Comparison of ENCODE assay signal across 8 cellular contexts in the genomic region with DNA sequence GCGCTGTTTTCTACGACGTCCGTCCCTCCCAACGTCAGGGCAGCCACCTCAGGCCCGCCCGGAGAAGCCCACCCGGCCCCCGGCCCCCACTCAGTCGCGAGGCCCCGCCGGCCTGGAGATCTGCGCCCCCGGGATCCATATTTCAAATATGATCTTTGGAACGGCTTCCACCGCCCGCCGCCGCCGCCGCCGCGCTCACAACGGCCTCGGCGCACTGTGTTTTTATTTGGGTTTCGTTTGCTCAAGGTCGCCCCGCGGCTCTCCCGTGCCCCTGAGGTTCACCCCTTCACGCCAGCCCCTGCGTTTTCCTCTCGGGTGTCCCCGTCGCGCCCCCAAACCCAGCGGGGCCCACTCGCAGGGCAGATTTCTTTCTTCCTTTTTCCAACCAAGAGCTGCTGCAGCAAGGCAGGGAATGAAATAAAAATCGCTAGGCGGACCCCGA. TPM values are rescaled to one million over a fixed set of nuclear protein-coding genes. Genes with fewer than 3 reads are reported as not detected.
DNase-seq lines count a peak whose midpoint lies in the region; ATAC-seq and TF ChIP-seq lines count a peak whose summit lies in the region.

No MANE protein-coding gene starts in this region.

- no peaks in the 10 kb centered on the region for H3K9me3 Mint-ChIP-seq in natural killer cell

- H3K4me3 ChIP-seq in ACC112 (ENCODE audit: low read depth, low read length) (peak overlapping the region; percentile 81), Loucy (ENCODE audit: low read length, poor library complexity, severe bottlenecking) (peak overlapping the region; percentile 74), choroid plexus epithelial cell (ENCODE audit: low read depth, low read length) (peak overlapping the region; percentile 56)

- no peaks in the 10 kb centered on the region for H3K36me3 Mint-ChIP-seq in natural killer cell

- H3F3A ChIP-seq in Loucy (ENCODE audit: low read depth), result no peaks in the 10 kb centered on the region

- no peak for TF ChIP-seq CTCF in Loucy (conservative IDR thresholded peaks at IDR 0.05; ENCODE audit: low read length)
- TF ChIP-seq CTCF in choroid plexus epithelial cell (conservative IDR thresholded peaks at IDR 0.05; ENCODE audit: low read depth, low read length), result no peak
- no peak for TF ChIP-seq CTCF in natural killer cell (IDR thresholded peaks at IDR 0.05)
- TF ChIP-seq CTCF in GM20000 (IDR thresholded peaks at IDR 0.05; ENCODE audit: extremely low read depth, missing control alignments), result no peak

- intact Hi-C loops in natural killer cell (cut with micrococcal nuclease), result loop anchor here (2.0 to 5.0 kb wide), 2 partner anchors 96 to 153 kb away; no protein-coding TSS in a partner anchor

- H3K9me3 ChIP-seq in Loucy (ENCODE audit: insufficient read depth, low read depth, low read length), result no peaks in the 10 kb centered on the region

- H3K4me1 ChIP-seq in ACC112 (ENCODE audit: control insufficient read depth, insufficient read depth, low read length, unreplicated experiment) (peaks cover 13% of the 10 kb centered on the region), Loucy (ENCODE audit: insufficient read depth, low read length, poor library complexity, severe bottlenecking) (peaks cover 39% of the 10 kb centered on the region)

- H3K27ac Mint-ChIP-seq in natural killer cell, result no peak overlapping the region

- H3K4me1 Mint-ChIP-seq in natural killer cell, result peaks cover 15 to 28% of the 10 kb centered on the region in 2 donors

- no peak for ATAC-seq in natural killer cell
- no peak for ATAC-seq in HG03457 (IDR thresholded peaks at IDR 0.05; ENCODE audit: unreplicated experiment)

- H3K27me3 ChIP-seq in ACC112 (ENCODE audit: insufficient read depth, low read length), result peaks cover 39% of the 10 kb centered on the region
- no peaks in the 10 kb centered on the region for H3K27me3 ChIP-seq in Loucy (ENCODE audit: insufficient read depth, low read length, poor library complexity, severe bottlenecking)

- H3K9me2 ChIP-seq in Loucy (replicated peaks; ENCODE audit: low read depth, low read length), result no peaks in the 10 kb centered on the region

- no peaks in the 10 kb centered on the region for H3K36me3 ChIP-seq in ACC112 (ENCODE audit: insufficient read depth, low read length)
- no peaks in the 10 kb centered on the region for H3K36me3 ChIP-seq in Loucy (ENCODE audit: insufficient read depth, low read length)

- peak overlapping the region; percentile 99 for H3K4me2 ChIP-seq in Loucy (ENCODE audit: low read depth, low read length, poor library complexity, severe bottlenecking)

- no peak overlapping the region for H3K27ac ChIP-seq in ACC112 (ENCODE audit: low read depth, low read length)

- peaks cover 20 to 32% of the 10 kb centered on the region in 2 donors for H3K27me3 Mint-ChIP-seq in natural killer cell (ENCODE audit: low read depth in 2 of 2)

- peaks cover 1% of the 10 kb centered on the region for H4K20me1 ChIP-seq in Loucy (ENCODE audit: insufficient read depth, low read length, poor library complexity, severe bottlenecking)

- H3K4me3 Mint-ChIP-seq in natural killer cell, result peak overlapping the region; percentile 88

- H3K9ac ChIP-seq in Loucy (ENCODE audit: low read depth, low read length, poor library complexity, severe bottlenecking), result peak overlapping the region; percentile 94

- H3K79me2 ChIP-seq in ACC112 (ENCODE audit: control insufficient read depth, insufficient read depth, low read length, unreplicated experiment) (no peaks in the 10 kb centered on the region), Loucy (ENCODE audit: insufficient read depth, low read length) (peaks cover 26% of the 10 kb centered on the region)

- DNase-seq in choroid plexus epithelial cell (ENCODE audit: low read depth) (no peak), natural killer cell (peak; percentile 26), NCI-H748 (lab: John Stamatoyannopoulos, UW; ENCODE audit: unreplicated experiment) (no peak), SK-N-DZ (ENCODE audit: low spot score) (no peak), GM20000 (ENCODE audit: low spot score) (no peak)

- peak overlapping the region; percentile 89 for H2AFZ ChIP-seq in ACC112 (ENCODE audit: low read length, unreplicated experiment)
- peak overlapping the region; percentile 77 for H2AFZ ChIP-seq in Loucy (ENCODE audit: low read length)

RNA-seq across cellular contexts. Expression of a gene that starts 4.3 kb away (rescaled TPM):
- 100 to 1,000 TPM; 147 to 220 (median 217) TPM for total RNA-seq in natural killer cell
- 9.9 and 14.1 TPM in 2 replicates for polyA plus RNA-seq in SK-N-DZ (2014; cell fraction: cytosol; rRNA removed)
- polyA plus RNA-seq in SK-N-DZ (2014; cell fraction: nucleus; rRNA removed), result 25.6 and 26.8 TPM in 2 replicates

RNA-seq across cellular contexts. Expression of a gene that starts 46.6 kb away (rescaled TPM):
- total RNA-seq in natural killer cell, result 1 to 10 TPM; 4.0 to 6.4 (median 5.8) TPM
- 16.5 and 24.6 TPM in 2 replicates for polyA plus RNA-seq in SK-N-DZ (2014; cell fraction: cytosol; rRNA removed)
- 43.5 and 47.0 TPM in 2 replicates for polyA plus RNA-seq in SK-N-DZ (2014; cell fraction: nucleus; rRNA removed)
